9 cellular contexts compared by ENCODE assay signal in genomic region chr13:76745246-76746200, GRCh38.
A peak's percentile ranks its signal among the peaks of the same experiment; 100 is the strongest.
DNase-seq lines count a peak whose midpoint lies in the region; ATAC-seq and TF ChIP-seq lines count a peak whose summit lies in the region.
"Had no signal": no experiment of that assay in that cellular context is flagged by ENCODE, and none has a peak within 500 bp of the region (broad histone marks: within the 10 kb centered on the region; RNA-seq: fewer than 3 reads in every experiment).

No MANE protein-coding gene starts in this region.

- H3K9ac ChIP-seq in MM.1S (ENCODE audit: low read length): no peak overlapping the region

- no peaks in the 10 kb centered on the region for H3K9me2 ChIP-seq in MM.1S (replicated peaks; ENCODE audit: insufficient read depth, low read length)

- H3K36me3 Mint-ChIP-seq in progenitor cell of endocrine pancreas (ENCODE audit: insufficient read depth): no peaks in the 10 kb centered on the region

- intact Hi-C loops in lower lobe of right lung (cut with DNase I): no loop called here

- H3K9me3 ChIP-seq in MM.1S (replicated peaks; ENCODE audit: insufficient read depth, low read length) (no peaks in the 10 kb centered on the region), lower lobe of right lung (peaks cover 7% of the 10 kb centered on the region)

- H3K4me2 ChIP-seq in MM.1S (ENCODE audit: low read depth, low read length): peak overlapping the region; percentile 39

- no peak overlapping the region for H3K4me3 Mint-ChIP-seq in progenitor cell of endocrine pancreas (ENCODE audit: low read depth)
- H3K4me3 Mint-ChIP-seq: activated naive CD8-positive, alpha-beta T cell had no signal

- H3K36me3 ChIP-seq in MM.1S (replicated peaks; ENCODE audit: insufficient read depth, low read length) (no peaks in the 10 kb centered on the region), lower lobe of right lung (no peaks in the 10 kb centered on the region)

- H3K4me1 Mint-ChIP-seq in progenitor cell of endocrine pancreas (ENCODE audit: low read depth): no peaks in the 10 kb centered on the region

- TF ChIP-seq CTCF in MM.1S (IDR thresholded peaks at IDR 0.05; ENCODE audit: low read length) (no peak), lower lobe of right lung (IDR thresholded peaks at IDR 0.05) (no peak), progenitor cell of endocrine pancreas (IDR thresholded peaks at IDR 0.05; ENCODE audit: unreplicated experiment) (no peak)

- H3K27ac Mint-ChIP-seq in progenitor cell of endocrine pancreas: no peak overlapping the region
- H3K27ac Mint-ChIP-seq: activated naive CD8-positive, alpha-beta T cell had no signal

- no peaks in the 10 kb centered on the region for H3K79me2 ChIP-seq in MM.1S (ENCODE audit: low read length)

- H3K27ac ChIP-seq in MM.1S (ENCODE audit: low read length) (peak overlapping the region; percentile 7; the same call in 1 of the 2 replicates), lower lobe of right lung (peak overlapping the region; percentile 25)

- no peak overlapping the region for H3K4me3 ChIP-seq in MM.1S (ENCODE audit: low read length)
- no peak overlapping the region for H3K4me3 ChIP-seq in lower lobe of right lung

- peak; percentile 87 for ATAC-seq in GM18520 (IDR thresholded peaks at IDR 0.05; ENCODE audit: unreplicated experiment)
- ATAC-seq in HG02642 (IDR thresholded peaks at IDR 0.05; ENCODE audit: poor library complexity, unreplicated experiment): peak; percentile 84
- ATAC-seq in lower lobe of right lung: peak; percentile 57 to 61

- H3K27me3 Mint-ChIP-seq in progenitor cell of endocrine pancreas: no peaks in the 10 kb centered on the region

- H3K4me1 ChIP-seq in MM.1S (ENCODE audit: low read length): peaks cover 11% of the 10 kb centered on the region; the same call in 1 of the 2 replicates
- peaks cover 5% of the 10 kb centered on the region for H3K4me1 ChIP-seq in lower lobe of right lung

- H4K20me1 ChIP-seq in MM.1S (ENCODE audit: insufficient read depth, low read length): no peaks in the 10 kb centered on the region

- no peaks in the 10 kb centered on the region for H3F3A ChIP-seq in MM.1S (ENCODE audit: insufficient read depth, low read length)

- no peaks in the 10 kb centered on the region for H3K27me3 ChIP-seq in MM.1S (replicated peaks; ENCODE audit: insufficient read depth, low read length)
- H3K27me3 ChIP-seq in lower lobe of right lung (ENCODE audit: low read depth): no peaks in the 10 kb centered on the region

- 0 out of 2 replicates have a peak overlapping the region, but pooled peaks have one; percentile 8 for H2AFZ ChIP-seq in MM.1S (ENCODE audit: low read length)

- peaks cover 7% of the 10 kb centered on the region for H3K9me3 Mint-ChIP-seq in progenitor cell of endocrine pancreas (ENCODE audit: low read depth)

- DNase-seq in MM.1S: no peak
- DNase-seq in lower lobe of right lung: no peak
- no peak for DNase-seq in iPS-NIHi7 (ENCODE audit: extremely low spot score)
- DNase-seq in progenitor cell of endocrine pancreas (ENCODE audit: low spot score, unreplicated experiment): no peak
- no peak for DNase-seq in activated T-cell treated with anti-CD3 and anti-CD28 coated beads for 4 hours
- DNase-seq in AG08396 (ENCODE audit: low spot score): no peak
